Comparison of ENCODE assay signal across 14 cellular contexts in genomic region chr5:88952996-88953643, GRCh38.
A peak's percentile ranks its signal among the peaks of the same experiment; 100 is the strongest.
DNase-seq lines count a peak whose midpoint lies in the region; ATAC-seq, FAIRE-seq and TF ChIP-seq lines count a peak whose summit lies in the region.
"Had no signal": no experiment of that assay in that cellular context is flagged by ENCODE, and none has a peak within 500 bp of the region (broad histone marks: within the 10 kb centered on the region; RNA-seq: fewer than 3 reads in every experiment).

No MANE protein-coding gene starts in this region.

- H3K27ac ChIP-seq in OCI-LY3 (ENCODE audit: low read length), result no peak overlapping the region
- H3K27ac ChIP-seq: BLaER1 treated with 17β-estradiol and CSF1 and Interleukin-3, amounts not matched to agents 10 nM and 100 nM; prostate gland had no signal

- no peaks in the 10 kb centered on the region for H3K27me3 Mint-ChIP-seq in stimulated activated memory B cell treated with anti-CD40 and anti-IgM and Interleukin-4, amounts not matched to agents 10 μg/mL and 1 μg/mL and 100 μg/mL, for 72 hours
- H3K27me3 Mint-ChIP-seq: naive B cell had no signal

- no peak overlapping the region for H3K4me3 Mint-ChIP-seq in stimulated activated memory B cell treated with anti-CD40 and anti-IgM and Interleukin-4, amounts not matched to agents 10 μg/mL and 1 μg/mL and 100 μg/mL, for 72 hours
- H3K4me3 Mint-ChIP-seq: activated CD4-positive, alpha-beta T cell treated with anti-CD3 and anti-CD28 coated beads, Interleukin-2, amount 10 ng/mL, durations not matched to agents 7 days and 5 days; activated naive CD8-positive, alpha-beta T cell treated with anti-CD3 and anti-CD28 coated beads, Interleukin-2, amount 50 U/mL, for 24 hours; activated T-cell treated with anti-CD3 and anti-CD28 coated beads, Interleukin-2, amount 50 U/mL, for 4 hours had no signal

- peak; percentile 72 for FAIRE-seq in GM19239 (lab: Jason Lieb, UNC)
- FAIRE-seq: urothelium cell line had no signal

- peak overlapping the region; percentile 9; the same call in 1 of the 2 replicates for H3K4me2 ChIP-seq in OCI-LY3 (ENCODE audit: low read length)
- H3K4me2 ChIP-seq: BLaER1 treated with 17β-estradiol and CSF1 and Interleukin-3, amounts not matched to agents 10 nM and 100 nM had no signal

- peaks cover 22% of the 10 kb centered on the region for H3K4me1 Mint-ChIP-seq in stimulated activated memory B cell treated with anti-CD40 and anti-IgM and Interleukin-4, amounts not matched to agents 10 μg/mL and 1 μg/mL and 100 μg/mL, for 72 hours
- H3K4me1 Mint-ChIP-seq: activated CD4-positive, alpha-beta T cell treated with anti-CD3 and anti-CD28 coated beads, Interleukin-2, amount 10 ng/mL, durations not matched to agents 7 days and 5 days; activated naive CD8-positive, alpha-beta T cell treated with anti-CD3 and anti-CD28 coated beads, Interleukin-2, amount 50 U/mL, for 24 hours had no signal

- no peaks in the 10 kb centered on the region for H3K9me3 Mint-ChIP-seq in stimulated activated memory B cell treated with anti-CD40 and anti-IgM and Interleukin-4, amounts not matched to agents 10 μg/mL and 1 μg/mL and 100 μg/mL, for 72 hours
- H3K9me3 Mint-ChIP-seq: activated CD4-positive, alpha-beta T cell treated with anti-CD3 and anti-CD28 coated beads, Interleukin-2, amount 10 ng/mL, durations not matched to agents 7 days and 5 days; activated naive CD8-positive, alpha-beta T cell treated with anti-CD3 and anti-CD28 coated beads, Interleukin-2, amount 50 U/mL, for 24 hours; activated T-cell treated with anti-CD3 and anti-CD28 coated beads, Interleukin-2, amount 50 U/mL, for 4 hours had no signal

- H3K27me3 ChIP-seq in OCI-LY3 (ENCODE audit: low read depth, low read length), result no peaks in the 10 kb centered on the region
- H3K27me3 ChIP-seq: BLaER1 treated with 17β-estradiol and CSF1 and Interleukin-3, amounts not matched to agents 10 nM and 100 nM had no signal

- H3K9ac ChIP-seq in OCI-LY3 (ENCODE audit: low read length), result no peak overlapping the region
- H3K9ac ChIP-seq: BLaER1 treated with 17β-estradiol and CSF1 and Interleukin-3, amounts not matched to agents 10 nM and 100 nM had no signal

- H3K79me2 ChIP-seq in OCI-LY3 (ENCODE audit: low read length), result no peaks in the 10 kb centered on the region

- TF ChIP-seq CTCF in OCI-LY3 (IDR thresholded peaks at IDR 0.05; ENCODE audit: low read depth, low read length), result no peak

- H3K36me3 Mint-ChIP-seq in stimulated activated memory B cell treated with anti-CD40 and anti-IgM and Interleukin-4, amounts not matched to agents 10 μg/mL and 1 μg/mL and 100 μg/mL, for 72 hours, result peaks cover 14% of the 10 kb centered on the region

- no peak overlapping the region for H2AFZ ChIP-seq in OCI-LY3 (ENCODE audit: low read depth, low read length)

- no peaks in the 10 kb centered on the region for H3K9me3 ChIP-seq in OCI-LY3 (ENCODE audit: insufficient read depth, low read length)
- H3K9me3 ChIP-seq: BLaER1 treated with 17β-estradiol and CSF1 and Interleukin-3, amounts not matched to agents 10 nM and 100 nM; prostate gland had no signal

- H3K27ac Mint-ChIP-seq in stimulated activated memory B cell treated with anti-CD40 and anti-IgM and Interleukin-4, amounts not matched to agents 10 μg/mL and 1 μg/mL and 100 μg/mL, for 72 hours, result peak overlapping the region; percentile 63
- H3K27ac Mint-ChIP-seq: activated CD4-positive, alpha-beta T cell treated with anti-CD3 and anti-CD28 coated beads, Interleukin-2, amount 10 ng/mL, durations not matched to agents 7 days and 5 days; activated naive CD8-positive, alpha-beta T cell treated with anti-CD3 and anti-CD28 coated beads, Interleukin-2, amount 50 U/mL, for 24 hours had no signal

- no peak overlapping the region for H3K4me3 ChIP-seq in OCI-LY3 (ENCODE audit: low read length)
- H3K4me3 ChIP-seq: BLaER1 treated with 17β-estradiol and CSF1 and Interleukin-3, amounts not matched to agents 10 nM and 100 nM; prostate gland had no signal

- peaks cover 9% of the 10 kb centered on the region for H3K4me1 ChIP-seq in OCI-LY3 (ENCODE audit: low read length)
- H3K4me1 ChIP-seq: BLaER1 treated with 17β-estradiol and CSF1 and Interleukin-3, amounts not matched to agents 10 nM and 100 nM; prostate gland had no signal

- no peaks in the 10 kb centered on the region for H3K36me3 ChIP-seq in OCI-LY3 (replicated peaks; ENCODE audit: low read depth, low read length)
- H3K36me3 ChIP-seq: BLaER1 treated with 17β-estradiol and CSF1 and Interleukin-3, amounts not matched to agents 10 nM and 100 nM; prostate gland had no signal

- no peak for ATAC-seq in stimulated activated memory B cell treated with anti-CD40 and anti-IgM and Interleukin-4, amounts not matched to agents 10 μg/mL and 1 μg/mL and 100 μg/mL, for 72 hours
- no peak for ATAC-seq in HG02938 (IDR thresholded peaks at IDR 0.05; ENCODE audit: unreplicated experiment)
- ATAC-seq: activated naive CD8-positive, alpha-beta T cell treated with anti-CD3 and anti-CD28 coated beads, Interleukin-2, amount 50 U/mL, for 24 hours; activated T-cell treated with anti-CD3 and anti-CD28 coated beads, Interleukin-2, amount 50 U/mL, for 4 hours had no signal

- no peaks in the 10 kb centered on the region for H4K20me1 ChIP-seq in OCI-LY3 (ENCODE audit: insufficient read depth, low read length)
- H4K20me1 ChIP-seq: BLaER1 treated with 17β-estradiol and CSF1 and Interleukin-3, amounts not matched to agents 10 nM and 100 nM had no signal

- no peak for DNase-seq in GM19239 (ENCODE audit: insufficient read length, low spot score)
- peak; percentile 47 for DNase-seq in NCI-H1092 treated with DMSO at 0.1 percent for 48 hours (lab: John Stamatoyannopoulos, UW)
- DNase-seq in iPS-NIHi11 (ENCODE audit: low spot score), result no peak
- no peak for DNase-seq in LoVo (ENCODE audit: low spot score)
- DNase-seq: activated CD4-positive, alpha-beta T cell treated with anti-CD3 and anti-CD28 coated beads, Interleukin-2, amount 10 ng/mL, durations not matched to agents 7 days and 5 days; activated naive CD8-positive, alpha-beta T cell treated with anti-CD3 and anti-CD28 coated beads, Interleukin-2, amount 50 U/mL, for 24 hours; activated T-cell treated with anti-CD3 and anti-CD28 coated beads, Interleukin-2, amount 50 U/mL, for 4 hours; naive B cell had no signal
